8 cellular contexts compared by ENCODE assay signal in genomic region chr7:68793513-68793912, GRCh38.
"Had no signal": no experiment of that assay in that cellular context is flagged by ENCODE, and none has a peak within 500 bp of the region (broad histone marks: within the 10 kb centered on the region; RNA-seq: fewer than 3 reads in every experiment).

No MANE protein-coding gene starts in this region.

- DNase-seq: GDM1, GF-D8 had no signal

- FAIRE-seq: G401.6, GM12878, GM12891, GM12892, GM18507, GM19239 had no signal

- H3K4me3 ChIP-seq: GM12878 had no signal

- ATAC-seq: GM12878 had no signal
